23 cellular contexts compared by ENCODE assay signal in genomic region chr14:21088687-21089086, GRCh38. TPM values are rescaled to one million over a fixed set of nuclear protein-coding genes. Genes with fewer than 3 reads are reported as not detected.
DNase-seq lines count a peak whose midpoint lies in the region; ATAC-seq, FAIRE-seq and TF ChIP-seq lines count a peak whose summit lies in the region.
"Had no signal": no experiment of that assay in that cellular context is flagged by ENCODE, and none has a peak within 500 bp of the region (broad histone marks: within the 10 kb centered on the region; RNA-seq: fewer than 3 reads in every experiment).

No MANE protein-coding gene starts in this region.

- H3K36me3 ChIP-seq in BLaER1: peaks cover 84% of the 10 kb centered on the region
- no peaks in the 10 kb centered on the region for H3K36me3 ChIP-seq in CD8-positive, alpha-beta T cell (ENCODE audit: insufficient read depth, low read length)

- peak overlapping the region; percentile 50; the same call in 1 of the 2 replicates for H3K4me2 ChIP-seq in BLaER1

- FAIRE-seq in GM12892 (lab: Jason Lieb, UNC): no peak
- FAIRE-seq: colon, islet of Langerhans, small intestine, TTC549 had no signal

- no peak for TF ChIP-seq POLR2A in GM12892 (IDR thresholded peaks at IDR 0.05; ENCODE audit: low read depth, low read length)

- peak overlapping the region; percentile 18 for H3K27ac Mint-ChIP-seq in CD8-positive, alpha-beta T cell
- H3K27ac Mint-ChIP-seq in chondrocyte (ENCODE audit: unreplicated experiment) (peak overlapping the region; percentile 74), nephron progenitor cell (peak overlapping the region; percentile 96)
- H3K27ac Mint-ChIP-seq: activated T-cell treated with anti-CD3 and anti-CD28 coated beads, Interleukin-2, amount 50 U/mL, for 72 hours had no signal

- no peak overlapping the region for H3K9ac ChIP-seq in BLaER1

- H3K36me3 Mint-ChIP-seq in CD8-positive, alpha-beta T cell: peaks cover 2% of the 10 kb centered on the region
- H3K36me3 Mint-ChIP-seq in chondrocyte (ENCODE audit: low read depth) (peaks cover 42% of the 10 kb centered on the region), nephron progenitor cell (ENCODE audit: low read depth) (peaks cover 72% of the 10 kb centered on the region)

- H3K9me3 ChIP-seq in BLaER1: no peaks in the 10 kb centered on the region
- no peaks in the 10 kb centered on the region for H3K9me3 ChIP-seq in CD8-positive, alpha-beta T cell (ENCODE audit: low read length)
- H3K9me3 ChIP-seq: SJCRH30, tibial artery had no signal

- no peak for TF ChIP-seq CTCF in CD8-positive, alpha-beta T cell (IDR thresholded peaks at IDR 0.05)
- TF ChIP-seq CTCF in chondrocyte (IDR thresholded peaks at IDR 0.05) (no peak), nephron progenitor cell (IDR thresholded peaks at IDR 0.05) (no peak)

- no peak for DNase-seq in CD8-positive, alpha-beta T cell
- DNase-seq in chondrocyte (ENCODE audit: low spot score): no peak
- DNase-seq in nephron progenitor cell: no peak
- DNase-seq in GM12892 (ENCODE audit: insufficient read length): no peak
- no peak for DNase-seq in stimulated activated naive CD4-positive, alpha-beta T cell (lab: John Stamatoyannopoulos, UW)
- no peak for DNase-seq in ecto neural progenitor cell (ENCODE audit: low spot score)
- no peak for DNase-seq in NCI-H345 treated with DMSO at 0.1 percent for 48 hours (lab: John Stamatoyannopoulos, UW; ENCODE audit: unreplicated experiment)
- DNase-seq: activated CD4-positive, alpha-beta T cell treated with anti-CD3 and anti-CD28 coated beads, Interleukin-2, amount 10 ng/mL, durations not matched to agents 7 days and 5 days; activated T-cell treated with anti-CD3 and anti-CD28 coated beads, Interleukin-2, amount 50 U/mL, for 72 hours; midbrain; NCI-H2029; NCI-H526; OCI-M1; posterior cingulate gyrus; SJCRH30; small intestine; tibial artery had no signal

- H3K4me3 Mint-ChIP-seq in CD8-positive, alpha-beta T cell: no peak overlapping the region
- H3K4me3 Mint-ChIP-seq in chondrocyte (ENCODE audit: unreplicated experiment) (no peak overlapping the region), nephron progenitor cell (no peak overlapping the region)
- H3K4me3 Mint-ChIP-seq: activated CD4-positive, alpha-beta T cell treated with anti-CD3 and anti-CD28 coated beads, Interleukin-2, amount 10 ng/mL, durations not matched to agents 7 days and 5 days; activated T-cell treated with anti-CD3 and anti-CD28 coated beads, Interleukin-2, amount 50 U/mL, for 72 hours had no signal

- CTCF ChIA-PET in CD8-positive, alpha-beta T cell (lab: Charles Lee): interaction anchor here (1.1 to 5.2 kb wide), 9 partner anchors 15 to 73 kb away, joined by 3 to 49 read pairs (median 9); no protein-coding TSS in a partner anchor

- peaks cover 62% of the 10 kb centered on the region for H3K4me1 ChIP-seq in BLaER1
- peaks cover 21% of the 10 kb centered on the region for H3K4me1 ChIP-seq in CD8-positive, alpha-beta T cell (ENCODE audit: insufficient read depth, low read length)

- H4K20me1 ChIP-seq in BLaER1: peaks cover 64% of the 10 kb centered on the region

- no peaks in the 10 kb centered on the region for H3K9me3 Mint-ChIP-seq in CD8-positive, alpha-beta T cell
- H3K9me3 Mint-ChIP-seq in chondrocyte (ENCODE audit: low read depth) (no peaks in the 10 kb centered on the region), nephron progenitor cell (no peaks in the 10 kb centered on the region)
- H3K9me3 Mint-ChIP-seq: activated CD4-positive, alpha-beta T cell treated with anti-CD3 and anti-CD28 coated beads, Interleukin-2, amount 10 ng/mL, durations not matched to agents 7 days and 5 days; activated T-cell treated with anti-CD3 and anti-CD28 coated beads, Interleukin-2, amount 50 U/mL, for 72 hours had no signal

- ATAC-seq in CD8-positive, alpha-beta T cell: no peak
- ATAC-seq: activated T-cell treated with anti-CD3 and anti-CD28 coated beads, Interleukin-2, amount 50 U/mL, for 72 hours; esophagus mucosa had no signal

- H3K27me3 ChIP-seq in BLaER1: no peaks in the 10 kb centered on the region
- no peaks in the 10 kb centered on the region for H3K27me3 ChIP-seq in CD8-positive, alpha-beta T cell (ENCODE audit: insufficient read depth, low read length)
- H3K27me3 ChIP-seq: SJCRH30, tibial artery had no signal

- peaks cover 25% of the 10 kb centered on the region for H3K4me1 Mint-ChIP-seq in CD8-positive, alpha-beta T cell (ENCODE audit: low read depth)
- H3K4me1 Mint-ChIP-seq in chondrocyte (ENCODE audit: low read depth): peaks cover 41% of the 10 kb centered on the region
- H3K4me1 Mint-ChIP-seq in nephron progenitor cell: peaks cover 42% of the 10 kb centered on the region

- POLR2A ChIA-PET in CD8-positive, alpha-beta T cell (lab: Charles Lee): interaction anchor here (2.6 kb wide), 1 partner anchor 15 kb away, joined by 14 read pairs; no protein-coding TSS in a partner anchor

- H3K4me3 ChIP-seq in BLaER1: no peak overlapping the region
- no peak overlapping the region for H3K4me3 ChIP-seq in CD8-positive, alpha-beta T cell (ENCODE audit: low read depth, low read length)
- H3K4me3 ChIP-seq: SJCRH30, tibial artery had no signal

- H3K27me3 Mint-ChIP-seq in CD8-positive, alpha-beta T cell (ENCODE audit: low read depth): no peaks in the 10 kb centered on the region
- no peaks in the 10 kb centered on the region for H3K27me3 Mint-ChIP-seq in chondrocyte (ENCODE audit: low read depth)
- H3K27me3 Mint-ChIP-seq in nephron progenitor cell (ENCODE audit: low read depth, poor library complexity): peaks cover 6% of the 10 kb centered on the region
- H3K27me3 Mint-ChIP-seq: activated CD4-positive, alpha-beta T cell treated with anti-CD3 and anti-CD28 coated beads, Interleukin-2, amount 10 ng/mL, durations not matched to agents 7 days and 5 days had no signal

- intact Hi-C loops in CD8-positive, alpha-beta T cell (cut with DNase I, micrococcal nuclease): loop anchor here in 1 of 2 experiments (1.0 kb wide), 1 partner anchor 69 kb away; no protein-coding TSS in a partner anchor

- H3K27ac ChIP-seq in BLaER1: no peak overlapping the region
- no peak overlapping the region for H3K27ac ChIP-seq in CD8-positive, alpha-beta T cell (ENCODE audit: low read depth, low read length)
- H3K27ac ChIP-seq: C4-2B, SJCRH30, tibial artery had no signal

RNA-seq across cellular contexts. Expression of gene ZNF219, which starts 9.8 kb away (rescaled TPM):
- total RNA-seq in CD8-positive, alpha-beta T cell: 1 to 10 TPM; 6.8 to 7.4 TPM
- 23.3 to 26.3 TPM (median 23.9 TPM) in 3 replicates for total RNA-seq in chondrocyte
- polyA plus RNA-seq in GM12892 (2012; ENCODE audit: missing spikeins): 0.66 TPM

RNA-seq across cellular contexts. Expression of gene TMEM253, which starts 12.2 kb away (rescaled TPM):
- total RNA-seq in CD8-positive, alpha-beta T cell: not detected
- total RNA-seq in chondrocyte: 1.1 to 1.6 TPM (median 1.2 TPM) in 3 replicates
- polyA plus RNA-seq in GM12892 (2012; ENCODE audit: missing spikeins): not detected
- total RNA-seq: activated CD4-positive, alpha-beta T cell treated with anti-CD3 and anti-CD28 coated beads, Interleukin-2, amount 10 ng/mL, durations not matched to agents 7 days and 5 days; SJCRH30 had no signal

RNA-seq across cellular contexts. Expression of gene ARHGEF40, which starts 18.6 kb away (rescaled TPM):
- total RNA-seq in CD8-positive, alpha-beta T cell: under 1 TPM; 0.76 to 0.92 TPM
- 86.1 to 144 TPM (median 90.4 TPM) in 3 replicates for total RNA-seq in chondrocyte
- polyA plus RNA-seq in GM12892 (2012; ENCODE audit: missing spikeins): 0.15 TPM

RNA-seq across cellular contexts. Expression of gene RNASE8, which starts 31.1 kb away (rescaled TPM):
- not detected for total RNA-seq in CD8-positive, alpha-beta T cell
- not detected in 3 replicates for total RNA-seq in chondrocyte
- polyA plus RNA-seq in GM12892 (2012; ENCODE audit: missing spikeins): not detected
- total RNA-seq: activated CD4-positive, alpha-beta T cell treated with anti-CD3 and anti-CD28 coated beads, Interleukin-2, amount 10 ng/mL, durations not matched to agents 7 days and 5 days; activated T-cell treated with anti-CD3 and anti-CD28 coated beads, Interleukin-2, amount 50 U/mL, for 72 hours; esophagus mucosa; SJCRH30 had no signal
- polyA plus RNA-seq: small intestine had no signal

RNA-seq across cellular contexts. Expression of gene RNASE7, which starts 46.5 kb away (rescaled TPM):
- total RNA-seq in CD8-positive, alpha-beta T cell: not detected
- total RNA-seq in chondrocyte: not detected in 3 replicates
- not detected for polyA plus RNA-seq in GM12892 (2012; ENCODE audit: missing spikeins)
- total RNA-seq: activated CD4-positive, alpha-beta T cell treated with anti-CD3 and anti-CD28 coated beads, Interleukin-2, amount 10 ng/mL, durations not matched to agents 7 days and 5 days; activated T-cell treated with anti-CD3 and anti-CD28 coated beads, Interleukin-2, amount 50 U/mL, for 72 hours; SJCRH30 had no signal

Comparison
In these comparisons a context has a peak if more than half of its experiments do, and no peak if none do; other contexts are left out.
1. H3K27ac Mint-ChIP-seq: peak in every context shown above with its lines; median percentile 96 in nephron progenitor cell; 74 in chondrocyte; 18 in CD8-positive, alpha-beta T cell.
2. RNA of gene ARHGEF40, which starts 18.6 kb away (total RNA-seq): 86.1 to 144 TPM in chondrocyte; 0.76 to 0.92 TPM in CD8-positive, alpha-beta T cell; every median in the first group is over 10 times any median in the second.